In the genomic region with DNA sequence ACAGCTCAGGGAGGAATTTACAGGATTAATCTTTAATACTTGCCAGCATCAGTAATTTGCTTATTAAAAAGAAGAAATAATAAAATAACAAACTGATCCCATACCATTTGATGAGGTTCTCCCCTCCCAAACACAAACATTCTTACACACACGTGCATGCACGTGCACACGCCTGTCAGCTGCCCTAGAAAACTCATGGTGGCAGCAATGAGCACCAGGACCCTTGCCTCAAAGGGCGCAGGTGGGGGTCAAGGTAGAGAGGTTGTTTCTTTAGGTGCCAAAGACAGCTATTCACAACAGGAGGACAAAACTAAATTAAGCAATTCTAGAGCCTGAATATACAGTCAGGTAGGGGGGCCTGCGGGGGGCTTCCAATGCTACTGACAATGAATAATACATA, we compare ENCODE assay signal across 19 cellular contexts.
"Had no signal": no experiment of that assay in that cellular context is flagged by ENCODE, and none has a peak within 500 bp of the region (broad histone marks: within the 10 kb centered on the region; RNA-seq: fewer than 3 reads in every experiment).

No MANE protein-coding gene starts in this region.

- H3K4me1 ChIP-seq: body of pancreas, foreskin keratinocyte, lower lobe of right lung, right atrium auricular region, stomach, upper lobe of left lung had no signal

- H3K9me3 ChIP-seq: lower lobe of right lung, neutrophil, right atrium auricular region had no signal

- H3K4me2 ChIP-seq: hepatocyte had no signal

- H3K27me3 ChIP-seq: body of pancreas, foreskin keratinocyte, hepatocyte, neutrophil, right atrium auricular region, upper lobe of left lung had no signal

- H2AFZ ChIP-seq: hepatocyte had no signal

- H3K4me3 ChIP-seq: body of pancreas, dorsolateral prefrontal cortex, hepatocyte, lower lobe of right lung, right atrium auricular region, stomach, upper lobe of left lung had no signal

- H3K79me2 ChIP-seq: hepatocyte had no signal

- H3K27ac ChIP-seq: body of pancreas, dorsolateral prefrontal cortex, foreskin keratinocyte, hepatocyte, lower lobe of right lung, neutrophil, right atrium auricular region, stomach, upper lobe of left lung had no signal

- DNase-seq: activated CD4-positive, alpha-beta T cell treated with anti-CD3 and anti-CD28 coated beads, Interleukin-2, amount 10 ng/mL, durations not matched to agents 24 days and 14 days; activated CD4-positive, CD25-positive, alpha-beta regulatory T cell; activated CD8-positive, alpha-beta T cell treated with anti-CD3 and anti-CD28 coated beads, Interleukin-2, amount 10 ng/mL, durations not matched to agents 7 days and 5 days; activated naive CD4-positive, alpha-beta T cell treated with anti-CD3 and anti-CD28 coated beads for 36 hours; activated T-cell treated with anti-CD3 and anti-CD28 coated beads, Interleukin-2, amount 50 U/mL, for 24 hours; body of pancreas; central memory CD4-positive, alpha-beta T cell; dorsolateral prefrontal cortex; foreskin keratinocyte; islet precursor cell; left colon; lower lobe of right lung; naive thymus-derived CD8-positive, alpha-beta T cell; stimulated activated CD4-positive, alpha-beta T cell treated with anti-CD3 and anti-CD28 coated beads, Interleukin-2, amount 100 ng/mL, for 48 hours; stomach; upper lobe of left lung had no signal

- H3K36me3 ChIP-seq: lower lobe of right lung, neutrophil, right atrium auricular region, stomach, upper lobe of left lung had no signal
